Comparison of ENCODE assay signal across 25 cellular contexts in genomic region chr1:169031566-169032224, GRCh38.
A peak's percentile ranks its signal among the peaks of the same experiment; 100 is the strongest.
DNase-seq lines count a peak whose midpoint lies in the region; ATAC-seq, FAIRE-seq and TF ChIP-seq lines count a peak whose summit lies in the region.
"Had no signal": no experiment of that assay in that cellular context is flagged by ENCODE, and none has a peak within 500 bp of the region (broad histone marks: within the 10 kb centered on the region; RNA-seq: fewer than 3 reads in every experiment).

No MANE protein-coding gene starts in this region.

- H3K9ac ChIP-seq in H1 (replicated peaks in 1 of 4; ENCODE audit: extremely low read depth in 1 of 4, low read depth in 3 of 4, low read length in 3 of 4) (no peak overlapping the region), neural progenitor cell (no peak overlapping the region)

- H3K9me3 ChIP-seq in Panc1 (ENCODE audit: control insufficient read depth, insufficient read depth, low read depth, low read length) (0 out of 2 replicates have a peak, but pooled peaks cover 3% of the 10 kb centered on the region), H1 (ENCODE audit: insufficient read depth in 2 of 2, low read depth in 1 of 2, low read length in 1 of 2) (no peaks in the 10 kb centered on the region), neural progenitor cell (ENCODE audit: low read depth) (no peaks in the 10 kb centered on the region)
- H3K9me3 ChIP-seq: A549, gastroesophageal sphincter, transverse colon had no signal

- H3K27me3 Mint-ChIP-seq in neural progenitor cell (ENCODE audit: insufficient read depth, low read depth): no peaks in the 10 kb centered on the region
- H3K27me3 Mint-ChIP-seq: brain, progenitor cell of endocrine pancreas had no signal

- H2BK5ac ChIP-seq in H1 (ENCODE audit: low read depth, low read length): no peak overlapping the region

- no peak overlapping the region for H4K8ac ChIP-seq in H1 (ENCODE audit: extremely low read depth, insufficient read depth, low read length)

- WGBS in H1 (ENCODE audit: extremely low coverage in 1 of 2, insufficient coverage in 1 of 2, insufficient read length in 1 of 2, insufficient replicate concordance in 2 of 2, low coverage in 1 of 2, low lambda C conversion rate in 2 of 2, missing lambda C conversion rate in 1 of 2), 2 experiments: 90% methylated on average over 5 of the region's 5 CpGs; no CpG with 5 or more reads in 1 of the 2 experiments

- no peak overlapping the region for H4K5ac ChIP-seq in H1 (ENCODE audit: insufficient read length, low read depth, low read length)

- TF ChIP-seq POLR2A in H1 (IDR thresholded peaks at IDR 0.05; ENCODE audit: control extremely low read depth in 1 of 2, low read depth in 2 of 2, low read length in 2 of 2): no peak

- H3K27ac Mint-ChIP-seq in neural progenitor cell: peak overlapping the region; percentile 47
- H3K27ac Mint-ChIP-seq: activated CD4-positive, alpha-beta memory T cell treated with anti-CD3 and anti-CD28 coated beads for 36 hours; activated T-cell treated with anti-CD3 and anti-CD28 coated beads, Interleukin-2, amount 50 U/mL, for 24 hours; brain; progenitor cell of endocrine pancreas had no signal

- H3K56ac ChIP-seq in H1 (replicated peaks; ENCODE audit: insufficient read length, low read depth, low read length): no peak overlapping the region

- H3K4me3 Mint-ChIP-seq in neural progenitor cell: no peak overlapping the region
- H3K4me3 Mint-ChIP-seq: activated CD4-positive, alpha-beta memory T cell treated with anti-CD3 and anti-CD28 coated beads for 36 hours; activated T-cell treated with anti-CD3 and anti-CD28 coated beads, Interleukin-2, amount 50 U/mL, for 24 hours; brain had no signal

- H4K91ac ChIP-seq in H1 (replicated peaks; ENCODE audit: insufficient read length, low read length): no peak overlapping the region

- no peak for TF ChIP-seq RAD21 in H1 (IDR thresholded peaks at IDR 0.05 in 1 of 2, conservative IDR thresholded peaks at IDR 0.05 in 1 of 2; ENCODE audit: low read depth in 2 of 2, low read length in 2 of 2)

- intact Hi-C loops in Panc1 (cut with micrococcal nuclease; ENCODE audit: unreplicated experiment): no loop called here

- peak overlapping the region; percentile 95 for H2AFZ ChIP-seq in H1 (ENCODE audit: low read length)
- peak overlapping the region; percentile 30 for H2AFZ ChIP-seq in neural progenitor cell (replicated peaks)

- H3F3A ChIP-seq in neural progenitor cell (ENCODE audit: low read depth): no peaks in the 10 kb centered on the region

- DNase-seq in Panc1 (ENCODE audit: low read depth, low spot score) (no peak), H1 (ENCODE audit: low read depth in 1 of 2, low spot score in 2 of 2) (no peak), neural progenitor cell (ENCODE audit: low spot score) (no peak), NOMO-1 (lab: John Stamatoyannopoulos, UW; ENCODE audit: unreplicated experiment in 2 of 2) (no peak), HTR-8/SVneo (ENCODE audit: insufficient read length, low spot score) (no peak), NCI-H146 (lab: John Stamatoyannopoulos, UW) (no peak), COLO829 (ENCODE audit: low spot score) (no peak)
- DNase-seq: activated CD4-positive, alpha-beta memory T cell treated with anti-CD3 and anti-CD28 coated beads for 36 hours; activated naive CD4-positive, alpha-beta T cell treated with anti-CD3 and anti-CD28 coated beads, Interleukin-2, amount 50 U/mL, for 16 hours; activated T-cell treated with anti-CD3 and anti-CD28 coated beads, Interleukin-2, amount 50 U/mL, for 24 hours; C1 segment of cervical spinal cord; dermis blood vessel endothelial cell; DMS 273 treated with DMSO at 0.1 percent for 48 hours; left ventricle myocardium inferior; MM.1S; NCI-H187; NCI-H2227 treated with DMSO at 0.1 percent for 48 hours; SW 1271; transverse colon had no signal

- H2BK15ac ChIP-seq in H1 (ENCODE audit: low read length): no peak overlapping the region

- H3K23ac ChIP-seq in H1 (ENCODE audit: insufficient read length): no peak overlapping the region

- H2BK20ac ChIP-seq in H1 (ENCODE audit: low read length): no peak overlapping the region

- H2BK120ac ChIP-seq in H1 (replicated peaks; ENCODE audit: low read depth, low read length): no peak overlapping the region

- no peaks in the 10 kb centered on the region for H3K27me3 ChIP-seq in Panc1 (ENCODE audit: control insufficient read depth, insufficient read depth, low read length)
- H3K27me3 ChIP-seq in H1 (replicated peaks in 1 of 4; ENCODE audit: control insufficient read depth in 3 of 4, extremely low read depth in 1 of 4, insufficient read depth in 3 of 4, low read length in 3 of 4): no peaks in the 10 kb centered on the region
- H3K27me3 ChIP-seq in neural progenitor cell: no peaks in the 10 kb centered on the region
- H3K27me3 ChIP-seq: gastroesophageal sphincter, transverse colon had no signal

- no peaks in the 10 kb centered on the region for H3K79me1 ChIP-seq in H1 (ENCODE audit: low read depth, low read length)

- no peak overlapping the region for H2AK5ac ChIP-seq in H1 (ENCODE audit: low read depth, low read length)

- H3K79me2 ChIP-seq in H1 (ENCODE audit: control insufficient read depth in 1 of 2, insufficient read depth in 2 of 2, low read length in 2 of 2) (no peaks in the 10 kb centered on the region), neural progenitor cell (ENCODE audit: low read depth) (no peaks in the 10 kb centered on the region)

- no peak for FAIRE-seq in H1 (lab: Jason Lieb, UNC)
- FAIRE-seq in HTR-8/SVneo (lab: Jason Lieb, UNC): no peak
- FAIRE-seq: A549, HepG2 had no signal

- H3K27ac ChIP-seq in 22Rv1 (peak overlapping the region; percentile 49), Panc1 (ENCODE audit: low read length) (no peak overlapping the region), H1 (ENCODE audit: low read depth, low read length) (no peak overlapping the region), neural progenitor cell (no peak overlapping the region)
- H3K27ac ChIP-seq: A549, left ventricle myocardium inferior, transverse colon had no signal

- in situ Hi-C loops in Panc1 (cut with HindIII; ENCODE audit: low pct_unique_long_range_greater_than_20kb, low sequenced_read_pairs): no loop called here

- H3K4me2 ChIP-seq in H1 (ENCODE audit: insufficient read depth in 1 of 2, low read depth in 2 of 2, low read length in 2 of 2): no peak overlapping the region
- no peak overlapping the region for H3K4me2 ChIP-seq in neural progenitor cell
- H3K4me2 ChIP-seq: A549 had no signal

- no peaks in the 10 kb centered on the region for H4K20me1 ChIP-seq in H1 (replicated peaks in 1 of 2; ENCODE audit: control insufficient read depth in 1 of 2, insufficient read depth in 2 of 2, low read length in 2 of 2)
- H4K20me1 ChIP-seq in neural progenitor cell (ENCODE audit: low read depth): no peaks in the 10 kb centered on the region

- CTCF ChIA-PET in Panc1 (lab: Charles Lee): no interaction called here
- CTCF ChIA-PET in H1 (lab: Charles Lee; ENCODE audit: partially characterized antibody): interaction anchor here (0.9 to 1.2 kb wide), 3 partner anchors 9 to 689 kb away, joined by 3 read pairs; no protein-coding TSS in a partner anchor

- no peaks in the 10 kb centered on the region; the same call in 1 of the 2 replicates for H3K4me1 ChIP-seq in Panc1 (ENCODE audit: control insufficient read depth, insufficient read depth, low read length)
- no peaks in the 10 kb centered on the region for H3K4me1 ChIP-seq in H1 (replicated peaks in 1 of 4; ENCODE audit: control insufficient read depth in 3 of 4, insufficient read depth in 4 of 4, low read length in 3 of 4)
- no peaks in the 10 kb centered on the region for H3K4me1 ChIP-seq in neural progenitor cell
- H3K4me1 ChIP-seq: A549, gastroesophageal sphincter, transverse colon had no signal

- ATAC-seq in Panc1: peak; percentile 82
- ATAC-seq: A549, gastroesophageal sphincter, HepG2 had no signal

- POLR2A ChIA-PET in Panc1 (lab: Charles Lee) (no interaction called here), H1 (lab: Charles Lee; ENCODE audit: partially characterized antibody) (no interaction called here)

- no peak overlapping the region for H3K18ac ChIP-seq in H1 (ENCODE audit: extremely low read depth, low read length)

- H3K9me3 Mint-ChIP-seq in neural progenitor cell: peaks cover 4% of the 10 kb centered on the region

- no peaks in the 10 kb centered on the region for H3K36me3 ChIP-seq in Panc1 (ENCODE audit: control insufficient read depth, insufficient read depth, low read length)
- H3K36me3 ChIP-seq in H1 (ENCODE audit: control insufficient read depth in 2 of 4, insufficient read depth in 4 of 4, low read length in 3 of 4): no peaks in the 10 kb centered on the region
- no peaks in the 10 kb centered on the region for H3K36me3 ChIP-seq in neural progenitor cell
- H3K36me3 ChIP-seq: gastroesophageal sphincter, left ventricle myocardium inferior, transverse colon had no signal

- H3K36me3 Mint-ChIP-seq in neural progenitor cell: no peaks in the 10 kb centered on the region
- H3K36me3 Mint-ChIP-seq: activated CD4-positive, alpha-beta memory T cell treated with anti-CD3 and anti-CD28 coated beads for 36 hours; brain had no signal

- no peak overlapping the region for H3K14ac ChIP-seq in H1 (ENCODE audit: insufficient read length)

- H3K4me3 ChIP-seq in Panc1 (ENCODE audit: low read depth in 2 of 2, low read length in 2 of 2) (no peak overlapping the region), H1 (ENCODE audit: extremely low read depth in 1 of 4, insufficient read depth in 2 of 4, low read depth in 3 of 4, low read length in 4 of 4) (no peak overlapping the region), neural progenitor cell (no peak overlapping the region)
- H3K4me3 ChIP-seq: A549, gastroesophageal sphincter, left ventricle myocardium inferior, transverse colon had no signal

- no peak overlapping the region for H3K4ac ChIP-seq in H1 (replicated peaks; ENCODE audit: insufficient read length, low read depth, low read length)

- no peak for TF ChIP-seq EP300 in H1 (IDR thresholded peaks at IDR 0.05; ENCODE audit: borderline replicate concordance in 1 of 2, low read depth in 2 of 2, low read length in 2 of 2)

- TF ChIP-seq CTCF in 22Rv1 (IDR thresholded peaks at IDR 0.05) (no peak), Panc1 (IDR thresholded peaks at IDR 0.05) (no peak), H1 (IDR thresholded peaks at IDR 0.05; ENCODE audit: control extremely low read depth in 1 of 3, insufficient read depth in 1 of 3, low read depth in 1 of 3, low read length in 3 of 3) (no peak), neural progenitor cell (IDR thresholded peaks at IDR 0.05) (no peak)

- H3K23me2 ChIP-seq in H1 (ENCODE audit: low read depth, low read length): no peaks in the 10 kb centered on the region

- H2BK12ac ChIP-seq in H1 (ENCODE audit: low read depth, low read length): no peak overlapping the region

- peaks cover 21% of the 10 kb centered on the region for H3K4me1 Mint-ChIP-seq in neural progenitor cell

- no TSS peak for BruUV-seq in Panc1 (replicated peaks; lab: Mats Ljungman, UMichigan)

TF ChIP-seq in H1, 55 proteins besides CTCF, POLR2A, EP300 and RAD21 (continues in another document):
- TF ChIP-seq CREB1 (IDR thresholded peaks at IDR 0.05) (no peak), RXRA (IDR thresholded peaks at IDR 0.05; ENCODE audit: insufficient read depth, low read depth, low read length) (no peak), CBX8 (IDR thresholded peaks at IDR 0.05; ENCODE audit: borderline replicate concordance, low read depth, low read length) (no peak), HDAC6 (IDR thresholded peaks at IDR 0.05; ENCODE audit: low read depth, low read length) (no peak), SRF (IDR thresholded peaks at IDR 0.05; ENCODE audit: low read depth, low read length) (no peak), SIX5 (IDR thresholded peaks at IDR 0.05; ENCODE audit: low read depth, low read length) (no peak)
